13 cellular contexts compared by ENCODE assay signal in genomic region chr17:32161506-32162365, GRCh38. TPM values are rescaled to one million over a fixed set of nuclear protein-coding genes. Genes with fewer than 3 reads are reported as not detected.
A peak's percentile ranks its signal among the peaks of the same experiment; 100 is the strongest.
DNase-seq lines count a peak whose midpoint lies in the region; ATAC-seq and TF ChIP-seq lines count a peak whose summit lies in the region.
"Had no signal": no experiment of that assay in that cellular context is flagged by ENCODE, and none has a peak within 500 bp of the region (broad histone marks: within the 10 kb centered on the region; RNA-seq: fewer than 3 reads in every experiment).

No MANE protein-coding gene starts in this region.

- peak overlapping the region; percentile 66 for H3K27ac ChIP-seq in ACC112 (ENCODE audit: low read depth, low read length)
- H3K27ac ChIP-seq: BLaER1, lower lobe of right lung had no signal

- no peaks in the 10 kb centered on the region for H3K27me3 ChIP-seq in ACC112 (ENCODE audit: insufficient read depth, low read length)
- H3K27me3 ChIP-seq: BLaER1 had no signal

- H3K27me3 Mint-ChIP-seq in HFFc6 (ENCODE audit: insufficient read depth), result no peaks in the 10 kb centered on the region

- H3K4me3 Mint-ChIP-seq in HFFc6, result peak overlapping the region; percentile 60

- ATAC-seq in GM21723 (IDR thresholded peaks at IDR 0.05; ENCODE audit: unreplicated experiment) (no peak), HG02870 (IDR thresholded peaks at IDR 0.05; ENCODE audit: unreplicated experiment) (no peak)
- ATAC-seq: lower lobe of right lung had no signal

- peak overlapping the region; percentile 87 for H3K27ac Mint-ChIP-seq in HFFc6

- peaks cover 10% of the 10 kb centered on the region for H3K36me3 ChIP-seq in ACC112 (ENCODE audit: insufficient read depth, low read length)

- H3K36me3 Mint-ChIP-seq in HFFc6 (ENCODE audit: low read depth), result peaks cover 19% of the 10 kb centered on the region

- no peak for TF ChIP-seq CTCF in HFFc6 (IDR thresholded peaks at IDR 0.05)

- peaks cover 45% of the 10 kb centered on the region for H3K4me1 Mint-ChIP-seq in HFFc6 (ENCODE audit: low read depth)

- no peak overlapping the region for H3K4me3 ChIP-seq in ACC112 (ENCODE audit: low read depth, low read length)
- H3K4me3 ChIP-seq: BLaER1, lower lobe of right lung had no signal

- no peak overlapping the region for H2AFZ ChIP-seq in ACC112 (ENCODE audit: low read length, unreplicated experiment)

- H3K4me1 ChIP-seq in ACC112 (ENCODE audit: control insufficient read depth, insufficient read depth, low read length, unreplicated experiment), result peaks cover 29% of the 10 kb centered on the region
- H3K4me1 ChIP-seq: BLaER1, lower lobe of right lung had no signal

- DNase-seq in HFFc6 (peak; percentile 90), amniotic epithelial cell (ENCODE audit: low read depth) (peak; percentile 95), glomerular visceral epithelial cell (ENCODE audit: extremely low spot score) (peak; percentile 98), NCI-H2107 (lab: John Stamatoyannopoulos, UW) (no peak), NCI-H345 (lab: John Stamatoyannopoulos, UW) (no peak)
- DNase-seq: caudate nucleus, lower lobe of right lung, NCI-H1417, T-helper 2 cell had no signal

- H3K9me3 Mint-ChIP-seq in HFFc6, result peaks cover 6% of the 10 kb centered on the region

- peaks cover under 1% of the 10 kb centered on the region for H3K79me2 ChIP-seq in ACC112 (ENCODE audit: control insufficient read depth, insufficient read depth, low read length, unreplicated experiment)

RNA-seq across cellular contexts. Expression of gene RHOT1, which starts 19.4 kb away (rescaled TPM):
- 10 to 100 TPM; 20.8 to 26.8 (median 23.6) TPM for total RNA-seq in HFFc6 (2021; fragmentation: NEBNext Ultra II Directional; extraction: Animal tissue kit (Norgen Biotek cat#: 25700))

Comparison
In these comparisons a context has a peak if more than half of its experiments do, and no peak if none do; other contexts are left out.
1. DNase-seq: peak in HFFc6 (single experiment), amniotic epithelial cell (single experiment) and glomerular visceral epithelial cell (single experiment); none in NCI-H2107 (single experiment) and NCI-H345 (single experiment).